In genomic region chr21:40345700-40346099, GRCh38 we compare ENCODE assay signal across 29 cellular contexts.
"Had no signal": no experiment of that assay in that cellular context is flagged by ENCODE, and none has a peak within 500 bp of the region (broad histone marks: within the 10 kb centered on the region; RNA-seq: fewer than 3 reads in every experiment).

No MANE protein-coding gene starts in this region.

- DNase-seq: dermis blood vessel endothelial cell; dorsolateral prefrontal cortex; effector CD4-positive, alpha-beta T cell; effector memory CD4-positive, alpha-beta T cell; endodermal cell; erythroblast; esophagus squamous epithelium; foreskin fibroblast; foreskin melanocyte; gastrocnemius medialis; glutamatergic neuron; heart left ventricle; immature natural killer cell; islet precursor cell; kidney; kidney glomerular epithelial cell; left colon; left ventricle myocardium inferior; lower lobe of right lung; mesenchymal stem cell; mucosa of descending colon; naive B cell had no signal

- FAIRE-seq: colon, endometrium, kidney had no signal

- ATAC-seq: esophagus mucosa, gastrocnemius medialis, heart left ventricle, left colon, left lobe of liver, lower lobe of right lung, mucosa of descending colon had no signal

- H3K27ac ChIP-seq: coronary artery, dorsolateral prefrontal cortex, epithelial cell of prostate, esophagus squamous epithelium, gastrocnemius medialis, heart left ventricle, hepatocyte, left ventricle myocardium inferior, lower lobe of right lung had no signal
